ENCODE assay signal across 8 cellular contexts in genomic region chr9:129665008-129665771, GRCh38. TPM values are rescaled to one million over a fixed set of nuclear protein-coding genes. Genes with fewer than 3 reads are reported as not detected.
DNase-seq lines count a peak whose midpoint lies in the region.

TSS of gene PRRX2 (plus strand) at chr9:129665647. CDS start at chr9:129665868, 221 bp downstream.

- peaks cover 37% of the 10 kb centered on the region for H3K27me3 ChIP-seq in iPS-18a (ENCODE audit: control insufficient read depth, insufficient read depth, low read length)

- peak; percentile 15 for DNase-seq in activated gamma-delta T cell treated with anti-CD3 and anti-CD28 coated beads, Interleukin-2, amount 50 U/mL, for 16 hours (ENCODE audit: low read depth)
- DNase-seq in activated gamma-delta T cell (lab: John Stamatoyannopoulos, UW) (no peak), mesenteric fat pad (ENCODE audit: low spot score) (no peak), NCI-H2107 treated with DMSO at 0.1 percent for 48 hours (lab: John Stamatoyannopoulos, UW; ENCODE audit: unreplicated experiment) (no peak), NCI-H1694 treated with DMSO at 0.1 percent for 48 hours (lab: John Stamatoyannopoulos, UW) (no peak)
- peak; percentile 17 to 29 (median 28) for DNase-seq in stimulated activated CD4-positive, alpha-beta T cell treated with anti-CD3 and anti-CD28 coated beads, TNF-alpha, amount 100 ng/mL, for 4 hours (ENCODE audit: low read depth in 3 of 3)

- peaks cover 4% of the 10 kb centered on the region for H3K4me1 Mint-ChIP-seq in activated naive CD4-positive, alpha-beta T cell treated with anti-CD3 and anti-CD28 coated beads, Interleukin-2, amount 50 U/mL, for 24 hours

- H3K9me3 ChIP-seq in iPS-18a (ENCODE audit: control insufficient read depth, low read depth, low read length) = no peaks in the 10 kb centered on the region

- peaks cover 4% of the 10 kb centered on the region for H3K27me3 Mint-ChIP-seq in activated naive CD4-positive, alpha-beta T cell treated with anti-CD3 and anti-CD28 coated beads, Interleukin-2, amount 50 U/mL, for 24 hours

- no peaks in the 10 kb centered on the region for H3K36me3 Mint-ChIP-seq in activated naive CD4-positive, alpha-beta T cell treated with anti-CD3 and anti-CD28 coated beads, Interleukin-2, amount 50 U/mL, for 24 hours

- H3K4me3 ChIP-seq in iPS-18a (ENCODE audit: low read length) = peak within 1 kb of the TSS; percentile 50

- no peaks in the 10 kb centered on the region for H3K9me3 Mint-ChIP-seq in activated naive CD4-positive, alpha-beta T cell treated with anti-CD3 and anti-CD28 coated beads, Interleukin-2, amount 50 U/mL, for 24 hours

- H3K4me3 Mint-ChIP-seq in activated naive CD4-positive, alpha-beta T cell treated with anti-CD3 and anti-CD28 coated beads, Interleukin-2, amount 50 U/mL, for 24 hours = peak within 1 kb of the TSS; percentile 68

- no peak within 1 kb of the TSS for H3K27ac Mint-ChIP-seq in activated naive CD4-positive, alpha-beta T cell treated with anti-CD3 and anti-CD28 coated beads, Interleukin-2, amount 50 U/mL, for 24 hours

- no peaks in the 10 kb centered on the region for H3K36me3 ChIP-seq in iPS-18a (ENCODE audit: control insufficient read depth, low read depth, low read length)

- no peak within 1 kb of the TSS for H3K9ac ChIP-seq in iPS-18a (ENCODE audit: low read length)

- H3K27ac ChIP-seq in iPS-18a (ENCODE audit: low read length) = no peak within 1 kb of the TSS

- no peaks in the 10 kb centered on the region for H3K4me1 ChIP-seq in iPS-18a (ENCODE audit: control insufficient read depth, low read depth, low read length)

RNA-seq across cellular contexts. Expression of gene PRRX2, which starts in this region (rescaled TPM):
- 8.5 TPM for total RNA-seq in mesenteric fat pad

Comparison
In these comparisons a context has a peak if more than half of its experiments do, and no peak if none do; other contexts are left out.
1. DNase-seq: peak in activated gamma-delta T cell treated with anti-CD3 and anti-CD28 coated beads, Interleukin-2, amount 50 U/mL, for 16 hours (single experiment) and stimulated activated CD4-positive, alpha-beta T cell treated with anti-CD3 and anti-CD28 coated beads, TNF-alpha, amount 100 ng/mL, for 4 hours (3 of 3); none in activated gamma-delta T cell (single experiment), mesenteric fat pad (single experiment), NCI-H2107 treated with DMSO at 0.1 percent for 48 hours (single experiment) and NCI-H1694 treated with DMSO at 0.1 percent for 48 hours (single experiment).